Comparison of ENCODE assay signal across 1 cellular context in genomic region chr16:85261657-85262557, GRCh38.
TF ChIP-seq lines count a peak whose summit lies in the region.

No MANE protein-coding gene starts in this region.

TF ChIP-seq in K562, 482 proteins besides CTCF, POLR2A, EP300 and RAD21 (continued from another document and continues in another):
- no peak for TF ChIP-seq RFX7 (CRISPR knock-in tag; IDR thresholded peaks at IDR 0.05)
- TF ChIP-seq CBFA2T3 (IDR thresholded peaks at IDR 0.05): peak; percentile 84
- TF ChIP-seq U2AF2 (optimal IDR thresholded peaks at IDR 0.05; ENCODE audit: low read depth, low read length): no peak
- TF ChIP-seq ETS1 (conservative IDR thresholded peaks at IDR 0.05; ENCODE audit: control insufficient read depth, low read depth, low read length): no peak
- TF ChIP-seq ZNF668 (CRISPR knock-in tag; IDR thresholded peaks at IDR 0.05): no peak
- no peak for TF ChIP-seq ZNF77 (CRISPR knock-in tag; IDR thresholded peaks at IDR 0.05)
- no peak for TF ChIP-seq TGIF2 (CRISPR knock-in tag; IDR thresholded peaks at IDR 0.05)
- TF ChIP-seq RERE (CRISPR knock-in tag; IDR thresholded peaks at IDR 0.05; ENCODE audit: borderline replicate concordance): no peak
- TF ChIP-seq POLR2G (IDR thresholded peaks at IDR 0.05; ENCODE audit: low read depth, low read length): no peak
- no peak for TF ChIP-seq ZNF696 (CRISPR knock-in tag; conservative IDR thresholded peaks at IDR 0.05)
- peak; percentile 90 for TF ChIP-seq MAX (CRISPR knock-in tag; IDR thresholded peaks at IDR 0.05)
- no peak for TF ChIP-seq ZNF609 (CRISPR knock-in tag; IDR thresholded peaks at IDR 0.05; ENCODE audit: borderline replicate concordance)
- no peak for TF ChIP-seq ZNF3 (CRISPR knock-in tag; IDR thresholded peaks at IDR 0.05)
- no peak for TF ChIP-seq ARID3B (CRISPR knock-in tag; IDR thresholded peaks at IDR 0.05; ENCODE audit: borderline replicate concordance)
- TF ChIP-seq ZNF395 (CRISPR knock-in tag; IDR thresholded peaks at IDR 0.05): no peak
- TF ChIP-seq ZBTB33 (CRISPR knock-in tag; IDR thresholded peaks at IDR 0.05): no peak
- no peak for TF ChIP-seq NFXL1 (CRISPR knock-in tag; IDR thresholded peaks at IDR 0.05)
- peak; percentile 92 for TF ChIP-seq ADNP (tag; IDR thresholded peaks at IDR 0.05)
- no peak for TF ChIP-seq NR2F6 (CRISPR knock-in tag; IDR thresholded peaks at IDR 0.05)
- no peak for TF ChIP-seq MEF2D (tag; conservative IDR thresholded peaks at IDR 0.05; ENCODE audit: low read depth)
- no peak for TF ChIP-seq ZNF583 (CRISPR knock-in tag; IDR thresholded peaks at IDR 0.05)
- no peak for TF ChIP-seq CTBP1 (IDR thresholded peaks at IDR 0.05; ENCODE audit: borderline replicate concordance)
- TF ChIP-seq USF2 (CRISPR knock-in tag; IDR thresholded peaks at IDR 0.05): no peak
- TF ChIP-seq PTBP1 (IDR thresholded peaks at IDR 0.05; ENCODE audit: low read depth, low read length): 0 out of 2 replicates have a peak, but pooled peaks have one; percentile 61
- no peak for TF ChIP-seq GABPB1 (CRISPR knock-in tag; IDR thresholded peaks at IDR 0.05)
- TF ChIP-seq ZNF408 (CRISPR knock-in tag; IDR thresholded peaks at IDR 0.05; ENCODE audit: low read depth): no peak
- TF ChIP-seq PHB2 (IDR thresholded peaks at IDR 0.05; ENCODE audit: low read depth): no peak
- TF ChIP-seq SMAD4 (CRISPR knock-in tag; conservative IDR thresholded peaks at IDR 0.05): no peak
- TF ChIP-seq ZNF586 (CRISPR knock-in tag; conservative IDR thresholded peaks at IDR 0.05): no peak
- TF ChIP-seq ATF1 (CRISPR knock-in tag; IDR thresholded peaks at IDR 0.05): no peak
- TF ChIP-seq ATF1 (tag; IDR thresholded peaks at IDR 0.05): peak; percentile 16
- TF ChIP-seq ZNF324 (CRISPR knock-in tag; IDR thresholded peaks at IDR 0.05): no peak
- no peak for TF ChIP-seq DDX20 (tag; IDR thresholded peaks at IDR 0.05; ENCODE audit: low read depth)
- TF ChIP-seq BMI1 (IDR thresholded peaks at IDR 0.05; ENCODE audit: low read length): no peak
- TF ChIP-seq ZKSCAN1 (IDR thresholded peaks at IDR 0.05; ENCODE audit: low read depth, low read length): no peak
- TF ChIP-seq ZNF644 (tag; IDR thresholded peaks at IDR 0.05; ENCODE audit: low read depth): no peak
- peak; percentile 30 to 75 for TF ChIP-seq E2F6 (IDR thresholded peaks at IDR 0.05; ENCODE audit: borderline replicate concordance in 1 of 2, extremely low read depth in 1 of 2, insufficient read depth in 1 of 2, insufficient read length in 1 of 2, low read depth in 1 of 2, low read length in 1 of 2, poor library complexity in 1 of 2, severe bottlenecking in 1 of 2)
- no peak for TF ChIP-seq TSC22D4 (tag; IDR thresholded peaks at IDR 0.05)
- TF ChIP-seq CHCHD3 (CRISPR knock-in tag; IDR thresholded peaks at IDR 0.05): no peak
- peak; percentile 76 for TF ChIP-seq DPF2 (IDR thresholded peaks at IDR 0.05)
- TF ChIP-seq CXXC5 (CRISPR knock-in tag; IDR thresholded peaks at IDR 0.05): no peak
- TF ChIP-seq DEAF1 (CRISPR knock-in tag; IDR thresholded peaks at IDR 0.05): no peak
- TF ChIP-seq ELF1 (tag; IDR thresholded peaks at IDR 0.05): no peak
- peak; percentile 25; the same call in 1 of the 2 replicates for TF ChIP-seq STAG1 (CRISPR knock-in tag; IDR thresholded peaks at IDR 0.05; ENCODE audit: borderline replicate concordance)
- TF ChIP-seq KAT7 (CRISPR knock-in tag; IDR thresholded peaks at IDR 0.05; ENCODE audit: borderline replicate concordance): no peak
